In the genomic region with DNA sequence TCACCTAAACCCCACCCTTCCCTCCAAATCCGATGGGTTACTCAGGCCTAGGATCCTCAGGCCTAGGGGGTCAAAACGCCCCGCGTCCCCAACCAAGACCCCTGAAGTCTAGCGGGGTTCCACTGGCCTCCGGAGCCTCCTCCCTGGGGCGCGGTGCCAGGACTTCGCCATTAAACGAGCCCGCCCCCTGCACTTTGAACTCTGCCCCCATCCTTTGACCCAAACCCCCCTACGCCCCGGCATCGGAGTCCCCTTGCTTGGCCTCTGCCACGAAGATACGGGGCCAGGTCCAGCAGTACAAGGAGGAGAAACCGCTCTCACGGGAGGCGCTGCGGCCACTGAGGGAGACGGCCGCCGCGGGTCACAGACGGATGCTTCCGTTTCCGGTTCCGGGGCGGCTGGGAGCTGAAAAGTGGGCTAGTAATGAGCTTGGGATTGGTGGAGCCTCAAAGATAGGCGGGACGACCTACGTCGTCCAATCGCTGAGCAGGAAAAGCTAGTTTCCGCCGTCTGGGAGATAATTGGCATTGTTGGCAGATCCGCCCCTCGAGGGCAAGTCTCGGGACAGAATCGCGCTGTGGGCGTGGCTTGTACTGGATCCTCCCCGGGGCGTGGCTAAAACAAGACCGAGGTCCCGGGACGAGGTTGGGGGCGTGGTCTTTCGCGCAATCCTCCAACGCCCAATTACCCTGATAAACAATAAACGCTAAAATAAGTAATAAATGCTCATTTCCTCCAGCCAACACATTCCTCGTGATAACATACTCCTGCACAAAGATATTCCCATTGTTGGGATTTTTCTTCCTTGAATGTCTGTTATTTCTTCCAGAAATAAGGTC, we compare ENCODE assay signal across 8 cellular contexts. TPM values are rescaled to one million over a fixed set of nuclear protein-coding genes. Genes with fewer than 3 reads are reported as not detected.
A peak's percentile ranks its signal among the peaks of the same experiment; 100 is the strongest.
DNase-seq lines count a peak whose midpoint lies in the region; ATAC-seq and TF ChIP-seq lines count a peak whose summit lies in the region.

No MANE protein-coding gene starts in this region.

- H3K9me3 Mint-ChIP-seq in activated T-cell treated with anti-CD3 and anti-CD28 coated beads, Interleukin-2, amount 50 U/mL, for 72 hours, result no peaks in the 10 kb centered on the region

- peak; percentile 98 for DNase-seq in DMS79 (lab: John Stamatoyannopoulos, UW)
- peak; percentile 98 for DNase-seq in KG1 (lab: John Stamatoyannopoulos, UW)
- DNase-seq in Panc1 (ENCODE audit: low read depth, low spot score), result peak; percentile 98
- peak; percentile 100 for DNase-seq in activated T-cell treated with anti-CD3 and anti-CD28 coated beads, Interleukin-2, amount 50 U/mL, for 72 hours
- peak; percentile 100 for DNase-seq in stimulated activated CD8-positive, alpha-beta memory T cell treated with anti-CD3 and anti-CD28 coated beads, Interleukin-4, amount 100 ng/mL, for 48 hours

- H3K9ac ChIP-seq in mucosa of stomach (ENCODE audit: low read length), result peak overlapping the region; percentile 96

- H3K27ac ChIP-seq in Panc1 (ENCODE audit: low read length), result peak overlapping the region; percentile 96

- POLR2A ChIA-PET in Panc1 (lab: Charles Lee), result interaction anchor here (0.6 to 1.0 kb wide), 2 partner anchors 85 to 549 kb away, joined by 4 to 10 read pairs; no protein-coding TSS in a partner anchor

- peak overlapping the region; percentile 91 to 99 for H3K4me3 Mint-ChIP-seq in activated T-cell treated with anti-CD3 and anti-CD28 coated beads, Interleukin-2, amount 50 U/mL, for 72 hours

- ATAC-seq in GM21737 (IDR thresholded peaks at IDR 0.05; ENCODE audit: unreplicated experiment) (peak; percentile 87), Panc1 (peak; percentile 99), esophagus mucosa (peak; percentile 92)
- ATAC-seq in activated T-cell treated with anti-CD3 and anti-CD28 coated beads, Interleukin-2, amount 50 U/mL, for 72 hours (replicated peaks in 1 of 2), result peak; percentile 98

- H3K27me3 ChIP-seq in Panc1 (ENCODE audit: control insufficient read depth, insufficient read depth, low read length) (no peaks in the 10 kb centered on the region), mucosa of stomach (ENCODE audit: control insufficient read depth, insufficient read depth, low read length) (no peaks in the 10 kb centered on the region)

- intact Hi-C loops in Panc1 (cut with micrococcal nuclease; ENCODE audit: unreplicated experiment), result loop anchor here (2.0 to 10.0 kb wide), 2 partner anchors 174 to 212 kb away; no protein-coding TSS in a partner anchor

- H3K9me3 ChIP-seq in Panc1 (ENCODE audit: control insufficient read depth, insufficient read depth, low read depth, low read length), result no peaks in the 10 kb centered on the region
- no peaks in the 10 kb centered on the region for H3K9me3 ChIP-seq in mucosa of stomach (ENCODE audit: control insufficient read depth, low read length)

- peaks cover 5% of the 10 kb centered on the region; the same call in 1 of the 2 replicates for H3K4me1 ChIP-seq in Panc1 (ENCODE audit: control insufficient read depth, insufficient read depth, low read length)
- peaks cover 14% of the 10 kb centered on the region for H3K4me1 ChIP-seq in mucosa of stomach (ENCODE audit: control insufficient read depth, insufficient read depth, low read length)

- TF ChIP-seq CTCF in Panc1 (IDR thresholded peaks at IDR 0.05), result no peak

- in situ Hi-C loops in Panc1 (cut with HindIII; ENCODE audit: low pct_unique_long_range_greater_than_20kb, low sequenced_read_pairs), result no loop called here

- H3K4me3 ChIP-seq in Panc1 (ENCODE audit: low read depth in 2 of 2, low read length in 2 of 2) (peak overlapping the region; percentile 76 to 95), mucosa of stomach (ENCODE audit: low read length) (peak overlapping the region; percentile 99)

- H3K27me3 Mint-ChIP-seq in activated T-cell treated with anti-CD3 and anti-CD28 coated beads, Interleukin-2, amount 50 U/mL, for 72 hours (ENCODE audit: low read depth), result no peaks in the 10 kb centered on the region

- BruUV-seq in Panc1 (replicated peaks; lab: Mats Ljungman, UMichigan), result no TSS peak

- peaks cover 35% of the 10 kb centered on the region for H3K4me1 Mint-ChIP-seq in activated T-cell treated with anti-CD3 and anti-CD28 coated beads, Interleukin-2, amount 50 U/mL, for 72 hours (ENCODE audit: low read depth)

- H3K36me3 ChIP-seq in Panc1 (ENCODE audit: control insufficient read depth, insufficient read depth, low read length), result peaks cover 5% of the 10 kb centered on the region; the same call in 1 of the 2 replicates
- no peaks in the 10 kb centered on the region for H3K36me3 ChIP-seq in mucosa of stomach (ENCODE audit: control insufficient read depth, insufficient read depth, low read length)

- H3K27ac Mint-ChIP-seq in activated T-cell treated with anti-CD3 and anti-CD28 coated beads, Interleukin-2, amount 50 U/mL, for 72 hours, result peak overlapping the region; percentile 93

- CTCF ChIA-PET in Panc1 (lab: Charles Lee), result interaction anchor here (0.6 to 1.4 kb wide), 11 partner anchors 8 to 595 kb away, joined by 3 to 8 read pairs (median 4); no protein-coding TSS in a partner anchor

- H3K36me3 Mint-ChIP-seq in activated T-cell treated with anti-CD3 and anti-CD28 coated beads, Interleukin-2, amount 50 U/mL, for 72 hours (ENCODE audit: insufficient read depth in 2 of 2), result peaks cover 2 to 4% of the 10 kb centered on the region in 2 donors

RNA-seq across cellular contexts. Expression of gene ZNF77, which starts 5.7 kb away (rescaled TPM):
- total RNA-seq in Panc1 (2021; ENCODE audit: unreplicated experiment) (4.5 TPM), esophagus mucosa (2.4 TPM)
- 2.7 TPM for polyA plus RNA-seq in Panc1 (2012; ENCODE audit: insufficient read length)
- 1 to 10 TPM; 5.4 to 5.5 TPM for total RNA-seq in activated T-cell treated with anti-CD3 and anti-CD28 coated beads, Interleukin-2, amount 50 U/mL, for 72 hours

RNA-seq across cellular contexts. Expression of gene TLE6, which starts 26.9 kb away (rescaled TPM):
- total RNA-seq in Panc1 (2021; ENCODE audit: unreplicated experiment) (4.0 TPM), esophagus mucosa (0.40 TPM)
- 5.4 TPM for polyA plus RNA-seq in Panc1 (2012; ENCODE audit: insufficient read length)
- 1 to 10 TPM; 4.5 to 6.0 TPM for total RNA-seq in activated T-cell treated with anti-CD3 and anti-CD28 coated beads, Interleukin-2, amount 50 U/mL, for 72 hours

RNA-seq across cellular contexts. Expression of gene ZNF57, which starts 49.8 kb away (rescaled TPM):
- total RNA-seq in Panc1 (2021; ENCODE audit: unreplicated experiment) (4.9 TPM), esophagus mucosa (4.7 TPM)
- 2.7 TPM for polyA plus RNA-seq in Panc1 (2012; ENCODE audit: insufficient read length)
- total RNA-seq in activated T-cell treated with anti-CD3 and anti-CD28 coated beads, Interleukin-2, amount 50 U/mL, for 72 hours, result 1 to 10 TPM; 6.2 to 7.6 TPM

Comparison
In these comparisons a context has a peak if more than half of its experiments do, and no peak if none do; other contexts are left out.
1. Peak in every context shown above with its lines: DNase-seq, ATAC-seq, H3K4me3 ChIP-seq and H3K27ac ChIP-seq.